In genomic region chr17:33444731-33445130, GRCh38 we compare ENCODE assay signal across 21 cellular contexts.
DNase-seq lines count a peak whose midpoint lies in the region; ATAC-seq, FAIRE-seq and TF ChIP-seq lines count a peak whose summit lies in the region.
"Had no signal": no experiment of that assay in that cellular context is flagged by ENCODE, and none has a peak within 500 bp of the region (broad histone marks: within the 10 kb centered on the region; RNA-seq: fewer than 3 reads in every experiment).

No MANE protein-coding gene starts in this region.

- no peak overlapping the region for H2BK5ac ChIP-seq in mesenchymal stem cell (ENCODE audit: low read depth, low read length, poor library complexity, severe bottlenecking)

- no peak for FAIRE-seq in GM12878 (lab: Jason Lieb, UNC)
- FAIRE-seq in K562 (lab: Jason Lieb, UNC): no peak
- FAIRE-seq: A204.1, D721Med, G401.6, GM12892, GM18507 had no signal

- no peak overlapping the region for H3K14ac ChIP-seq in mesenchymal stem cell (ENCODE audit: low read length in 2 of 2)

- H3K27ac ChIP-seq in GM12878 (ENCODE audit: control insufficient read depth, insufficient read depth) (no peak overlapping the region), K562 (ENCODE audit: extremely low read depth, low read depth, low read length) (no peak overlapping the region), mesenchymal stem cell (ENCODE audit: low read length, poor library complexity, severe bottlenecking) (no peak overlapping the region)
- H3K27ac ChIP-seq: BLaER1 had no signal

- in situ Hi-C loops in GM12878 (cut with MboI): no loop called here
- in situ Hi-C loops in K562 (cut with MboI): no loop called here

- H3K79me2 ChIP-seq in GM12878 (ENCODE audit: control insufficient read depth, insufficient read depth, low read length) (no peaks in the 10 kb centered on the region), K562 (ENCODE audit: control insufficient read depth, insufficient read depth, low read length) (no peaks in the 10 kb centered on the region)

- no peaks in the 10 kb centered on the region for H3K79me1 ChIP-seq in mesenchymal stem cell (replicated peaks; ENCODE audit: low read length, poor library complexity, severe bottlenecking)

- 37% methylated on average over 3 of the region's 3 CpGs for WGBS in GM12878 (ENCODE audit: insufficient coverage, insufficient replicate concordance, low lambda C conversion rate, missing lambda C conversion rate)
- WGBS in K562 (ENCODE audit: insufficient coverage, low coverage, missing lambda C conversion rate): 0% methylated on average over 3 of the region's 3 CpGs
- 25% methylated on average over 1 of the region's 3 CpGs for WGBS in mesenchymal stem cell

- CTCF ChIA-PET in GM12878 (lab: Yijun Ruan, JAX) (no interaction called here), K562 (lab: Yijun Ruan, JAX; ENCODE audit: low intra/inter-chr PET ratio) (no interaction called here)

- TF ChIP-seq POLR2A in GM12878 (IDR thresholded peaks at IDR 0.05; ENCODE audit: low read depth, low read length) (no peak), K562 (conservative IDR thresholded peaks at IDR 0.05) (no peak)

- no peak overlapping the region for H3K4ac ChIP-seq in mesenchymal stem cell (ENCODE audit: low read depth in 1 of 2, low read length in 2 of 2)

- DNase-seq in GM12878 (ENCODE audit: low read depth, low spot score) (no peak), K562 (ENCODE audit: extremely low read depth in 1 of 4, low spot score in 3 of 4) (no peak), mesenchymal stem cell (peak; percentile 48), NCI-H1436 (lab: John Stamatoyannopoulos, UW) (no peak), NCI-H2196 treated with DMSO at 0.1 percent for 48 hours (lab: John Stamatoyannopoulos, UW; ENCODE audit: unreplicated experiment) (no peak)
- DNase-seq: 8988T; ACHN; BE2C; C1 segment of cervical spinal cord; Caco-2; Calu3; CD4-positive, alpha-beta T cell; CD8-positive, alpha-beta T cell; DMS79 treated with DMSO at 0.1 percent for 48 hours; GF-D8 had no signal

- no peak for ATAC-seq in GM12878
- ATAC-seq in K562: no peak
- ATAC-seq: CD8-positive, alpha-beta T cell had no signal

- H3K4me1 ChIP-seq in GM12878 (ENCODE audit: control insufficient read depth, insufficient read depth, low read length) (no peaks in the 10 kb centered on the region), K562 (replicated peaks in 1 of 2; ENCODE audit: control insufficient read depth in 2 of 2, insufficient read depth in 2 of 2, low read length in 2 of 2) (no peaks in the 10 kb centered on the region), mesenchymal stem cell (ENCODE audit: control insufficient read depth, insufficient read depth, low read depth, low read length) (no peaks in the 10 kb centered on the region)
- H3K4me1 ChIP-seq: BE2C, Caco-2 had no signal

- H3K4me2 ChIP-seq in GM12878 (ENCODE audit: control insufficient read depth, insufficient read depth): no peak overlapping the region
- no peak overlapping the region for H3K4me2 ChIP-seq in K562 (ENCODE audit: insufficient read depth, low read length)
- no peak overlapping the region for H3K4me2 ChIP-seq in mesenchymal stem cell (ENCODE audit: low read length, poor library complexity, severe bottlenecking)
- H3K4me2 ChIP-seq: BLaER1 had no signal

- H2AFZ ChIP-seq in GM12878 (ENCODE audit: control insufficient read depth, low read depth, low read length) (no peak overlapping the region), K562 (ENCODE audit: low read depth, low read length) (no peak overlapping the region), mesenchymal stem cell (ENCODE audit: low read depth, low read length) (no peak overlapping the region)

- H4K20me1 ChIP-seq in GM12878 (ENCODE audit: control insufficient read depth, insufficient read depth) (no peaks in the 10 kb centered on the region), K562 (replicated peaks; ENCODE audit: control insufficient read depth, insufficient read depth, low read length) (no peaks in the 10 kb centered on the region)
- H4K20me1 ChIP-seq: BLaER1 had no signal

- TF ChIP-seq RAD21 in GM12878 (IDR thresholded peaks at IDR 0.05; ENCODE audit: insufficient read depth, low read depth, low read length) (no peak), K562 (CRISPR knock-in tag; conservative IDR thresholded peaks at IDR 0.05 in 1 of 2, IDR thresholded peaks at IDR 0.05 in 1 of 2) (no peak)

- intact Hi-C loops in GM12878 (cut with micrococcal nuclease; ENCODE audit: unreplicated experiment) (no loop called here), K562 (cut with micrococcal nuclease) (loop anchor here (5.0 kb wide), 1 partner anchor 73 kb away; no protein-coding TSS in a partner anchor)

- H4K8ac ChIP-seq in mesenchymal stem cell (ENCODE audit: low read length): peak overlapping the region; percentile 47

- TF ChIP-seq EP300 in GM12878 (IDR thresholded peaks at IDR 0.05; ENCODE audit: borderline replicate concordance in 1 of 2, control insufficient read depth in 1 of 2, low read depth in 2 of 2, low read length in 2 of 2): no peak
- TF ChIP-seq EP300 in K562 (IDR thresholded peaks at IDR 0.05; ENCODE audit: low read length): no peak

- SMC1A ChIA-PET in GM12878 (lab: Charles Lee; ENCODE audit: uncharacterized antibody, unreplicated experiment): no interaction called here

- H2BK120ac ChIP-seq in mesenchymal stem cell (ENCODE audit: low read depth, low read length): no peak overlapping the region

- peak overlapping the region; percentile 88 for H2BK15ac ChIP-seq in mesenchymal stem cell (ENCODE audit: low read depth, poor library complexity, severe bottlenecking)

- peak overlapping the region in 1 of 2 experiments; percentile 86 for H2BK12ac ChIP-seq in mesenchymal stem cell (ENCODE audit: low read length in 2 of 2)

- H3K27me3 ChIP-seq in GM12878 (replicated peaks in 1 of 2; ENCODE audit: control insufficient read depth in 2 of 2, insufficient read depth in 2 of 2, low read length in 1 of 2): no peaks in the 10 kb centered on the region
- H3K27me3 ChIP-seq in K562 (ENCODE audit: control insufficient read depth in 2 of 2, insufficient read depth in 2 of 2, low read length in 2 of 2): peaks cover 5 to 6% of the 10 kb centered on the region in 2 experiments; a peak in 4 of 5 replicates
- no peaks in the 10 kb centered on the region for H3K27me3 ChIP-seq in mesenchymal stem cell (ENCODE audit: control insufficient read depth in 1 of 2, insufficient read depth in 1 of 2, low read length in 2 of 2)
- H3K27me3 ChIP-seq: BE2C, BLaER1 had no signal

- no TSS peak for BruUV-seq in GM12878 (replicated peaks; lab: Mats Ljungman, UMichigan)
- no TSS peak for BruUV-seq in K562 (replicated peaks; lab: Mats Ljungman, UMichigan)

- H3K36me3 ChIP-seq in GM12878 (ENCODE audit: control insufficient read depth in 2 of 2, insufficient read depth in 2 of 2, low read length in 1 of 2): no peaks in the 10 kb centered on the region
- no peaks in the 10 kb centered on the region for H3K36me3 ChIP-seq in K562 (ENCODE audit: control insufficient read depth, insufficient read depth, low read length)
- H3K36me3 ChIP-seq in mesenchymal stem cell (ENCODE audit: control insufficient read depth in 1 of 2, insufficient read depth in 2 of 2, low read depth in 1 of 2, low read length in 2 of 2): no peaks in the 10 kb centered on the region
- H3K36me3 ChIP-seq: BE2C, BLaER1 had no signal

- no peaks in the 10 kb centered on the region for H3K9me3 ChIP-seq in GM12878 (replicated peaks; ENCODE audit: control insufficient read depth, insufficient read depth, low read length)
- no peaks in the 10 kb centered on the region for H3K9me3 ChIP-seq in K562 (replicated peaks; ENCODE audit: control insufficient read depth, insufficient read depth, low read depth, low read length)
- H3K9me3 ChIP-seq in mesenchymal stem cell (ENCODE audit: control insufficient read depth, low read length): peaks cover 3% of the 10 kb centered on the region
- H3K9me3 ChIP-seq: BE2C, BLaER1 had no signal

- RAD21 ChIA-PET in GM12878 (lab: Charles Lee; ENCODE audit: unreplicated experiment): no interaction called here

- H3K23ac ChIP-seq in mesenchymal stem cell (ENCODE audit: low read length in 2 of 2): no peak overlapping the region

- H4K91ac ChIP-seq in mesenchymal stem cell (ENCODE audit: low read length): peak overlapping the region; percentile 52

- H3K9ac ChIP-seq in GM12878 (ENCODE audit: control insufficient read depth, insufficient read depth, low read length) (no peak overlapping the region), K562 (ENCODE audit: insufficient read depth in 1 of 2, low read depth in 2 of 2, low read length in 2 of 2) (no peak overlapping the region), mesenchymal stem cell (ENCODE audit: low read length) (no peak overlapping the region)
- H3K9ac ChIP-seq: BLaER1 had no signal

- TF ChIP-seq CTCF in GM12878 (IDR thresholded peaks at IDR 0.05 in 2 of 3, conservative IDR thresholded peaks at IDR 0.05 in 1 of 3; ENCODE audit: control insufficient read depth in 2 of 3, extremely low read depth in 1 of 3, insufficient read depth in 1 of 3, low read depth in 3 of 3, low read length in 3 of 3) (no peak), K562 (IDR thresholded peaks at IDR 0.05 in 2 of 3, conservative IDR thresholded peaks at IDR 0.05 in 1 of 3; ENCODE audit: insufficient read depth in 2 of 3, low read depth in 1 of 3, low read length in 3 of 3) (no peak)

- H3K18ac ChIP-seq in mesenchymal stem cell (ENCODE audit: low read depth in 1 of 2, low read length in 2 of 2): peak overlapping the region; percentile 16 to 77

- POLR2A ChIA-PET in GM12878 (lab: Charles Lee) (no interaction called here), K562 (lab: Yijun Ruan, JAX) (interaction anchor here (1.0 to 1.2 kb wide), 2 partner anchors 23 to 1000 kb away, joined by 3 to 5 read pairs; partner anchors contain the start of gene PSMD11)

- no peaks in the 10 kb centered on the region for H3K9me1 ChIP-seq in K562 (ENCODE audit: control insufficient read depth, insufficient read depth, low read length)

- H3K4me3 ChIP-seq in GM12878: no peak overlapping the region
- H3K4me3 ChIP-seq in K562: no peak overlapping the region
- H3K4me3 ChIP-seq in mesenchymal stem cell (ENCODE audit: insufficient read depth in 1 of 2, low read depth in 1 of 2, low read length in 2 of 2): no peak overlapping the region
- H3K4me3 ChIP-seq: BLaER1 had no signal

- no peak overlapping the region for H2AK5ac ChIP-seq in mesenchymal stem cell (ENCODE audit: low read length, severe bottlenecking)

TF ChIP-seq in GM12878, 131 proteins besides CTCF, POLR2A, EP300 and RAD21 (continues in another document):
- no peak for TF ChIP-seq ZNF622 (IDR thresholded peaks at IDR 0.05)
